1 cellular context compared by ENCODE assay signal in the genomic region with DNA sequence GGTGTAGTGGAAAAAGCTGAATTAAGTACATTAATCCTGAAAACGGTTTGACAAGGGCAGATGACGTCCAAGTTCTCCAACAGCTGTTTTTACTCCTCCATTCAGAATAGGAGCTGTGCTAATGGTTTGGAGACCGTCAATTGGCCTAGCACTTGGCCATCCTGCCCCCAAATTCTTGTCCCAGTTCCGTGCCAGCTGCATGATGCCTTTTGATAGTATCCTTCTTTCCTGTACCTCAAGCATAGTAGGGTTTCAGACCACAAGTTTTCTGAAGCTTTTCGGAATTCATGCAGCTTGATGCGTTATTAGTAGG.
TF ChIP-seq lines count a peak whose summit lies in the region.

No MANE protein-coding gene starts in this region.

TF ChIP-seq in K562, 482 proteins besides CTCF, POLR2A, EP300 and RAD21 (continued from another document and continues in another):
- TF ChIP-seq POU5F1 (IDR thresholded peaks at IDR 0.05; ENCODE audit: borderline replicate concordance, low read depth, low read length, partially characterized antibody): no peak
- no peak for TF ChIP-seq SRF (CRISPR knock-in tag; IDR thresholded peaks at IDR 0.05)
- no peak for TF ChIP-seq ZNF75A (CRISPR knock-in tag; IDR thresholded peaks at IDR 0.05)
- TF ChIP-seq, protein P1, sequence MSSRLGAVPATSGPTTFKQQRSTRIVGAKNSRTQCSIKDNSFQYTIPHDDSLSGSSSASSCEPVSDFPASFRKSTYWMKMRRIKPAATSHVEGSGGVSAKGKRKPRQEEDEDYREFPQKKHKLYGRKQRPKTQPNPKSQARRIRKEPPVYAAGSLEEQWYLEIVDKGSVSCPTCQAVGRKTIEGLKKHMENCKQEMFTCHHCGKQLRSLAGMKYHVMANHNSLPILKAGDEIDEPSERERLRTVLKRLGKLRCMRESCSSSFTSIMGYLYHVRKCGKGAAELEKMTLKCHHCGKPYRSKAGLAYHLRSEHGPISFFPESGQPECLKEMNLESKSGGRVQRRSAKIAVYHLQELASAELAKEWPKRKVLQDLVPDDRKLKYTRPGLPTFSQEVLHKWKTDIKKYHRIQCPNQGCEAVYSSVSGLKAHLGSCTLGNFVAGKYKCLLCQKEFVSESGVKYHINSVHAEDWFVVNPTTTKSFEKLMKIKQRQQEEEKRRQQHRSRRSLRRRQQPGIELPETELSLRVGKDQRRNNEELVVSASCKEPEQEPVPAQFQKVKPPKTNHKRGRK (tag; IDR thresholded peaks at IDR 0.05): no peak
- no peak for TF ChIP-seq PTTG1 (tag; IDR thresholded peaks at IDR 0.05; ENCODE audit: low read depth)
- no peak for TF ChIP-seq ZBTB9 (CRISPR knock-in tag; IDR thresholded peaks at IDR 0.05)
- TF ChIP-seq PCBP1 (IDR thresholded peaks at IDR 0.05; ENCODE audit: low read depth, low read length, poor library complexity, severe bottlenecking): no peak
- TF ChIP-seq MAFF (IDR thresholded peaks at IDR 0.05; ENCODE audit: low read length): no peak
- TF ChIP-seq MXD1 (CRISPR knock-in tag; IDR thresholded peaks at IDR 0.05; ENCODE audit: borderline replicate concordance, poor library complexity, severe bottlenecking): no peak
- TF ChIP-seq EP400 (IDR thresholded peaks at IDR 0.05): 0 out of 2 replicates have a peak, but pooled peaks have one; percentile 9
- TF ChIP-seq NFE2L1 (tag; IDR thresholded peaks at IDR 0.05; ENCODE audit: borderline replicate concordance, low read depth): no peak
- TF ChIP-seq AFF4 (CRISPR knock-in tag; IDR thresholded peaks at IDR 0.05): 0 out of 2 replicates have a peak, but pooled peaks have one; percentile 13
- TF ChIP-seq FOXK1 (CRISPR knock-in tag; IDR thresholded peaks at IDR 0.05; ENCODE audit: borderline replicate concordance): no peak
- TF ChIP-seq ZNF280B (CRISPR knock-in tag; IDR thresholded peaks at IDR 0.05): no peak
- no peak for TF ChIP-seq TRIM24 (IDR thresholded peaks at IDR 0.05)
- TF ChIP-seq LCOR (CRISPR knock-in tag; IDR thresholded peaks at IDR 0.05): peak; percentile 25; the same call in 1 of the 2 replicates
- TF ChIP-seq ZNF507 (tag; conservative IDR thresholded peaks at IDR 0.05): no peak
- TF ChIP-seq XRCC3 (IDR thresholded peaks at IDR 0.05): no peak
- TF ChIP-seq PHB2 (IDR thresholded peaks at IDR 0.05; ENCODE audit: low read depth): peak; percentile 9; the same call in 1 of the 2 replicates
- 0 out of 2 replicates have a peak, but pooled peaks have one; percentile 55 for TF ChIP-seq KAT7 (CRISPR knock-in tag; IDR thresholded peaks at IDR 0.05; ENCODE audit: borderline replicate concordance)
- TF ChIP-seq, protein P2, sequence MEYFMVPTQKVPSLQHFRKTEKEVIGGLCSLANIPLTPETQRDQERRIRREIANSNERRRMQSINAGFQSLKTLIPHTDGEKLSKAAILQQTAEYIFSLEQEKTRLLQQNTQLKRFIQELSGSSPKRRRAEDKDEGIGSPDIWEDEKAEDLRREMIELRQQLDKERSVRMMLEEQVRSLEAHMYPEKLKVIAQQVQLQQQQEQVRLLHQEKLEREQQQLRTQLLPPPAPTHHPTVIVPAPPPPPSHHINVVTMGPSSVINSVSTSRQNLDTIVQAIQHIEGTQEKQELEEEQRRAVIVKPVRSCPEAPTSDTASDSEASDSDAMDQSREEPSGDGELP (CRISPR knock-in tag; IDR thresholded peaks at IDR 0.05; ENCODE audit: borderline replicate concordance): peak; percentile 59
- TF ChIP-seq DNMT1 (IDR thresholded peaks at IDR 0.05): no peak
- no peak for TF ChIP-seq HNRNPUL1 (IDR thresholded peaks at IDR 0.05; ENCODE audit: low read length)
- TF ChIP-seq NELFE (IDR thresholded peaks at IDR 0.05; ENCODE audit: insufficient read depth, insufficient read length): no peak
- TF ChIP-seq ZNF655 (CRISPR knock-in tag; IDR thresholded peaks at IDR 0.05): no peak
- TF ChIP-seq NEUROD1 (IDR thresholded peaks at IDR 0.05; ENCODE audit: borderline replicate concordance, low read depth, low read length, partially characterized antibody): no peak
- TF ChIP-seq ZNF224 (CRISPR knock-in tag; IDR thresholded peaks at IDR 0.05): no peak
- TF ChIP-seq ESRRA (IDR thresholded peaks at IDR 0.05; ENCODE audit: borderline replicate concordance, low read depth): no peak
- TF ChIP-seq BMI1 (IDR thresholded peaks at IDR 0.05; ENCODE audit: low read length): no peak
- peak; percentile 33 for TF ChIP-seq CHD1 (IDR thresholded peaks at IDR 0.05; ENCODE audit: low read length)
- TF ChIP-seq ZNF347 (CRISPR knock-in tag; IDR thresholded peaks at IDR 0.05; ENCODE audit: low read depth): no peak
- no peak for TF ChIP-seq NFIX (CRISPR knock-in tag; IDR thresholded peaks at IDR 0.05; ENCODE audit: low read depth)
- no peak for TF ChIP-seq CTBP1 (IDR thresholded peaks at IDR 0.05; ENCODE audit: borderline replicate concordance)
- TF ChIP-seq HCFC1 (IDR thresholded peaks at IDR 0.05; ENCODE audit: low read depth, low read length): no peak
- no peak for TF ChIP-seq RBM25 (IDR thresholded peaks at IDR 0.05; ENCODE audit: low read depth, low read length, severe bottlenecking)
- TF ChIP-seq RCOR1 (IDR thresholded peaks at IDR 0.05; ENCODE audit: borderline replicate concordance in 1 of 2, low read depth in 2 of 2, low read length in 2 of 2): no peak
- TF ChIP-seq BCOR (IDR thresholded peaks at IDR 0.05): no peak
- TF ChIP-seq HES1 (IDR thresholded peaks at IDR 0.05; ENCODE audit: low read depth): no peak
- TF ChIP-seq ZC3H4 (CRISPR knock-in tag; IDR thresholded peaks at IDR 0.05; ENCODE audit: borderline replicate concordance): no peak
- no peak for TF ChIP-seq CCAR2 (IDR thresholded peaks at IDR 0.05; ENCODE audit: low read depth, low read length)
- TF ChIP-seq ZNF431 (CRISPR knock-in tag; IDR thresholded peaks at IDR 0.05): no peak
- no peak for TF ChIP-seq ZNF274 (IDR thresholded peaks at IDR 0.05; ENCODE audit: borderline replicate concordance, low read depth, low read length)
- TF ChIP-seq RUNX1 (IDR thresholded peaks at IDR 0.05; ENCODE audit: low read depth): no peak
- no peak for TF ChIP-seq ILK (tag; IDR thresholded peaks at IDR 0.05; ENCODE audit: borderline replicate concordance, low read depth)
- TF ChIP-seq SMARCB1 (IDR thresholded peaks at IDR 0.05; ENCODE audit: insufficient read length, low read depth): no peak
- no peak for TF ChIP-seq ARID2 (IDR thresholded peaks at IDR 0.05)
- no peak for TF ChIP-seq SRSF9 (IDR thresholded peaks at IDR 0.05; ENCODE audit: borderline replicate concordance, low read depth, low read length)
- TF ChIP-seq ZNF23 (CRISPR knock-in tag; IDR thresholded peaks at IDR 0.05): no peak
- TF ChIP-seq, protein P3, sequence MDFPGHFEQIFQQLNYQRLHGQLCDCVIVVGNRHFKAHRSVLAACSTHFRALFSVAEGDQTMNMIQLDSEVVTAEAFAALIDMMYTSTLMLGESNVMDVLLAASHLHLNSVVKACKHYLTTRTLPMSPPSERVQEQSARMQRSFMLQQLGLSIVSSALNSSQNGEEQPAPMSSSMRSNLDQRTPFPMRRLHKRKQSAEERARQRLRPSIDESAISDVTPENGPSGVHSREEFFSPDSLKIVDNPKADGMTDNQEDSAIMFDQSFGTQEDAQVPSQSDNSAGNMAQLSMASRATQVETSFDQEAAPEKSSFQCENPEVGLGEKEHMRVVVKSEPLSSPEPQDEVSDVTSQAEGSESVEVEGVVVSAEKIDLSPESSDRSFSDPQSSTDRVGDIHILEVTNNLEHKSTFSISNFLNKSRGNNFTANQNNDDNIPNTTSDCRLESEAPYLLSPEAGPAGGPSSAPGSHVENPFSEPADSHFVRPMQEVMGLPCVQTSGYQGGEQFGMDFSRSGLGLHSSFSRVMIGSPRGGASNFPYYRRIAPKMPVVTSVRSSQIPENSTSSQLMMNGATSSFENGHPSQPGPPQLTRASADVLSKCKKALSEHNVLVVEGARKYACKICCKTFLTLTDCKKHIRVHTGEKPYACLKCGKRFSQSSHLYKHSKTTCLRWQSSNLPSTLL (IDR thresholded peaks at IDR 0.05): no peak
- no peak for TF ChIP-seq STAT5A (IDR thresholded peaks at IDR 0.05; ENCODE audit: borderline replicate concordance, low read length)
- TF ChIP-seq ARNT (IDR thresholded peaks at IDR 0.05): peak in 1 of 2 experiments; percentile 66; a peak in 1 of 4 replicates
- no peak for TF ChIP-seq ZNF57 (CRISPR knock-in tag; IDR thresholded peaks at IDR 0.05)
- no peak for TF ChIP-seq KLF16 (IDR thresholded peaks at IDR 0.05)
- peak; percentile 8 for TF ChIP-seq SAP30 (IDR thresholded peaks at IDR 0.05; ENCODE audit: borderline replicate concordance, insufficient read depth, low read depth, low read length, poor library complexity, severe bottlenecking)
- no peak for TF ChIP-seq HMG20B (CRISPR knock-in tag; IDR thresholded peaks at IDR 0.05)
- 0 out of 2 replicates have a peak, but pooled peaks have one; percentile 9 for TF ChIP-seq ZNF445 (CRISPR knock-in tag; IDR thresholded peaks at IDR 0.05; ENCODE audit: low read depth)
- 0 out of 2 replicates have a peak, but pooled peaks have one; percentile 43 for TF ChIP-seq KAT8 (IDR thresholded peaks at IDR 0.05; ENCODE audit: low read depth)
- no peak for TF ChIP-seq POLR3A (IDR thresholded peaks at IDR 0.05; ENCODE audit: borderline replicate concordance, extremely low read depth, insufficient read depth, insufficient read length)
- TF ChIP-seq GTF2E2 (tag; IDR thresholded peaks at IDR 0.05): peak; percentile 77; the same call in 1 of the 2 replicates
- no peak for TF ChIP-seq MCM3 (IDR thresholded peaks at IDR 0.05)
